Comparison of ENCODE assay signal across 1 cellular context in genomic region chr5:90379652-90380051, GRCh38.
TF ChIP-seq lines count a peak whose summit lies in the region.

No MANE protein-coding gene starts in this region.

TF ChIP-seq in GM23338, 12 proteins besides CTCF, POLR2A, EP300 and RAD21 (continued from another document):
- TF ChIP-seq ZNF462 (CRISPR knock-in tag; IDR thresholded peaks at IDR 0.05) (no peak), REST (IDR thresholded peaks at IDR 0.05; ENCODE audit: unreplicated experiment) (no peak), POLR2AphosphoS5 (IDR thresholded peaks at IDR 0.05; ENCODE audit: low read depth) (no peak)
